34 cellular contexts compared by ENCODE assay signal in the genomic region with DNA sequence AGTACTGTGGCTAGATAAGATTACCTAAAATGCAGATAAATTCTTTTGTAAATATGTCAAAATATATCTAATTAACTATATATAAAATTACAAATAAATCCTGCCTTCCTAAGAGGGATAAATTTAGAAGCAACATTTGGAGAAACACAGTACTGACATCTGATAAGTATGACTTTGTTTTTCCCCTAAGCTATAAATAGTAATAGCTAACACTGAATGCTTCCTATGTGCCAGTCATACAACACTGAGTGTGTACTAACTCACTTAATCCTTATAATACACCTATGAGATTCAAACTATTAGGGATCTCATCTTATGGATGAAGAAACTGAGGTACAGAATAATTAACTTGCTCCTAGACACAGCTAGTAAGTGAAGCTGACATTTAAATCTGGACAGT.
"Had no signal": no experiment of that assay in that cellular context is flagged by ENCODE, and none has a peak within 500 bp of the region (broad histone marks: within the 10 kb centered on the region; RNA-seq: fewer than 3 reads in every experiment).

No MANE protein-coding gene starts in this region.

- H3K36me3 ChIP-seq: brain microvascular endothelial cell, Peyer's patch, SJCRH30, WERI-Rb-1 had no signal

- H3K27ac Mint-ChIP-seq: activated CD4-positive, alpha-beta memory T cell treated with anti-CD3 and anti-CD28 coated beads, Interleukin-2, amount 10 ng/mL, durations not matched to agents 7 days and 5 days; activated CD8-positive, alpha-beta memory T cell treated with anti-CD3 and anti-CD28 coated beads, Interleukin-2, amount 10 ng/mL, durations not matched to agents 7 days and 5 days; activated naive CD8-positive, alpha-beta T cell treated with anti-CD3 and anti-CD28 coated beads for 36 hours had no signal

- H3K27me3 Mint-ChIP-seq: activated CD4-positive, alpha-beta memory T cell treated with anti-CD3 and anti-CD28 coated beads, Interleukin-2, amount 10 ng/mL, durations not matched to agents 7 days and 5 days; activated CD8-positive, alpha-beta memory T cell treated with anti-CD3 and anti-CD28 coated beads, Interleukin-2, amount 10 ng/mL, durations not matched to agents 7 days and 5 days; activated naive CD8-positive, alpha-beta T cell treated with anti-CD3 and anti-CD28 coated beads for 36 hours had no signal

- H3K4me3 Mint-ChIP-seq: activated CD4-positive, alpha-beta memory T cell treated with anti-CD3 and anti-CD28 coated beads, Interleukin-2, amount 10 ng/mL, durations not matched to agents 7 days and 5 days; activated CD8-positive, alpha-beta memory T cell treated with anti-CD3 and anti-CD28 coated beads, Interleukin-2, amount 10 ng/mL, durations not matched to agents 7 days and 5 days; activated naive CD8-positive, alpha-beta T cell treated with anti-CD3 and anti-CD28 coated beads for 36 hours had no signal

- H3K9ac ChIP-seq: KMS-11 had no signal

- H3K27ac ChIP-seq: brain microvascular endothelial cell, KMS-11, Peyer's patch, SJCRH30, SK-N-MC, WERI-Rb-1 had no signal

- H3K27me3 ChIP-seq: brain microvascular endothelial cell, Peyer's patch, SJCRH30 had no signal

- H3K9me3 Mint-ChIP-seq: activated CD4-positive, alpha-beta memory T cell treated with anti-CD3 and anti-CD28 coated beads, Interleukin-2, amount 10 ng/mL, durations not matched to agents 7 days and 5 days; activated naive CD8-positive, alpha-beta T cell treated with anti-CD3 and anti-CD28 coated beads for 36 hours had no signal

- H3K36me3 Mint-ChIP-seq: activated CD8-positive, alpha-beta memory T cell treated with anti-CD3 and anti-CD28 coated beads, Interleukin-2, amount 10 ng/mL, durations not matched to agents 7 days and 5 days; activated naive CD8-positive, alpha-beta T cell treated with anti-CD3 and anti-CD28 coated beads for 36 hours had no signal

- H3K4me1 Mint-ChIP-seq: activated CD4-positive, alpha-beta memory T cell treated with anti-CD3 and anti-CD28 coated beads, Interleukin-2, amount 10 ng/mL, durations not matched to agents 7 days and 5 days; activated CD8-positive, alpha-beta memory T cell treated with anti-CD3 and anti-CD28 coated beads, Interleukin-2, amount 10 ng/mL, durations not matched to agents 7 days and 5 days; activated naive CD8-positive, alpha-beta T cell treated with anti-CD3 and anti-CD28 coated beads for 36 hours had no signal

- H3K4me3 ChIP-seq: Peyer's patch, SJCRH30, SK-N-MC had no signal

- H3K4me2 ChIP-seq: KMS-11 had no signal

- H3K4me1 ChIP-seq: Peyer's patch, SJCRH30 had no signal

- DNase-seq: activated CD4-positive, alpha-beta memory T cell treated with anti-CD3 and anti-CD28 coated beads, Interleukin-2, amount 10 ng/mL, durations not matched to agents 7 days and 5 days; activated CD4-positive, alpha-beta T cell treated with anti-CD3 and anti-CD28 coated beads for 1 hour; activated CD4-positive, alpha-beta T cell treated with anti-CD3 and anti-CD28 coated beads for 48 hours; activated CD4-positive, CD25-positive, alpha-beta regulatory T cell; activated CD8-positive, alpha-beta memory T cell treated with anti-CD3 and anti-CD28 coated beads for 24 hours; activated CD8-positive, alpha-beta memory T cell treated with anti-CD3 and anti-CD28 coated beads, Interleukin-2, amount 10 ng/mL, durations not matched to agents 7 days and 5 days; activated CD8-positive, alpha-beta memory T cell treated with anti-CD3 and anti-CD28 coated beads, Interleukin-2, amount 50 U/mL, for 48 hours; activated effector memory CD4-positive, alpha-beta T cell treated with anti-CD3 and anti-CD28 coated beads, Interleukin-2, amount 50 U/mL, for 16 hours; activated naive CD4-positive, alpha-beta T cell; activated naive CD4-positive, alpha-beta T cell treated with anti-CD3 and anti-CD28 coated beads, Interleukin-2, amount 50 U/mL, for 16 hours; activated naive CD8-positive, alpha-beta T cell treated with anti-CD3 and anti-CD28 coated beads for 36 hours; activated T-cell treated with anti-CD3 and anti-CD28 coated beads, Interleukin-2, amount 50 U/mL, for 48 hours; amniotic stem cell; aorta; brain microvascular endothelial cell; MM.1S; NCI-H1092 treated with DMSO at 0.1 percent for 48 hours; NCI-H1417; NCI-H146; NCI-H187; NCI-H2029 treated with DMSO at 0.1 percent for 48 hours; NCI-H2107; NCI-H510A; NCI-H526; NCI-H748 treated with DMSO at 0.1 percent for 48 hours; NK-92 treated with Interleukin-12 subunit alpha and Interleukin-12 subunit beta, amount 100 ng/mL, for 24 hours; PC-3; Peyer's patch; RPMI8226; SJCRH30; T1000; WERI-Rb-1 had no signal

- H3K9me3 ChIP-seq: Peyer's patch, SJCRH30 had no signal
